Comparison of ENCODE assay signal across 11 cellular contexts in genomic region chr18:49697757-49698595, GRCh38.
A peak's percentile ranks its signal among the peaks of the same experiment; 100 is the strongest.
DNase-seq lines count a peak whose midpoint lies in the region; ATAC-seq and TF ChIP-seq lines count a peak whose summit lies in the region.
"Had no signal": no experiment of that assay in that cellular context is flagged by ENCODE, and none has a peak within 500 bp of the region (broad histone marks: within the 10 kb centered on the region; RNA-seq: fewer than 3 reads in every experiment).

No MANE protein-coding gene starts in this region.

- 46 to 64% (median 62%) methylated on average over 8 of the region's 8 CpGs for WGBS in stomach, 5 donors
- 59 to 69% (median 65%) methylated on average over 7 to 8 of the region's 8 CpGs for WGBS in adrenal gland, 4 donors

- no peaks in the 10 kb centered on the region for H3K9me3 ChIP-seq in left lung
- no peaks in the 10 kb centered on the region for H3K9me3 ChIP-seq in stomach
- H3K9me3 ChIP-seq in adrenal gland (replicated peaks in 1 of 3) = no peaks in the 10 kb centered on the region
- H3K9me3 ChIP-seq: BE2C had no signal

- no peak overlapping the region for H3K27ac Mint-ChIP-seq in activated CD4-positive, alpha-beta T cell treated with anti-CD3 and anti-CD28 coated beads for 36 hours

- no peaks in the 10 kb centered on the region for H3K36me3 Mint-ChIP-seq in activated CD4-positive, alpha-beta T cell treated with anti-CD3 and anti-CD28 coated beads for 36 hours (ENCODE audit: low read depth)

- TF ChIP-seq CTCF in left lung (IDR thresholded peaks at IDR 0.05) = no peak
- TF ChIP-seq CTCF in stomach (IDR thresholded peaks at IDR 0.05) = no peak
- TF ChIP-seq CTCF in adrenal gland (IDR thresholded peaks at IDR 0.05) = no peak

- ATAC-seq in Right ventricle myocardium superior (ENCODE audit: poor library complexity) = peak; percentile 64
- ATAC-seq in left lung = peak; percentile 64
- ATAC-seq in activated CD4-positive, alpha-beta T cell treated with anti-CD3 and anti-CD28 coated beads for 36 hours = no peak

- intact Hi-C loops in Right ventricle myocardium superior (cut with DNase I) = no loop called here
- intact Hi-C loops in cardiac septum (cut with DNase I) = no loop called here
- intact Hi-C loops in left lung (cut with DNase I) = no loop called here
- intact Hi-C loops in activated CD4-positive, alpha-beta T cell treated with anti-CD3 and anti-CD28 coated beads for 36 hours (cut with DNase I, micrococcal nuclease) = no loop called here
- intact Hi-C loops in stomach (cut with DNase I; ENCODE audit: low total_unique reads) = no loop called here
- intact Hi-C loops in adrenal gland (cut with DNase I) = no loop called here

- no peak overlapping the region for H3K27ac ChIP-seq in left lung
- H3K27ac ChIP-seq in stomach = no peak overlapping the region
- H3K27ac ChIP-seq in adrenal gland = no peak overlapping the region

- H3K4me1 ChIP-seq in left lung (no peaks in the 10 kb centered on the region), stomach (peaks cover 0 to 7% (median 2%) of the 10 kb centered on the region in 4 donors), adrenal gland (replicated peaks in 1 of 2) (no peaks in the 10 kb centered on the region)
- H3K4me1 ChIP-seq: BE2C had no signal

- TF ChIP-seq POLR2A in stomach (IDR thresholded peaks at IDR 0.05) = no peak
- TF ChIP-seq POLR2A in adrenal gland (IDR thresholded peaks at IDR 0.05) = no peak

- POLR2A ChIA-PET in activated CD4-positive, alpha-beta T cell treated with anti-CD3 and anti-CD28 coated beads for 36 hours (lab: Charles Lee) = no interaction called here

- no peaks in the 10 kb centered on the region for H3K4me1 Mint-ChIP-seq in activated CD4-positive, alpha-beta T cell treated with anti-CD3 and anti-CD28 coated beads for 36 hours

- H3K4me3 ChIP-seq in left lung = no peak overlapping the region
- H3K4me3 ChIP-seq in stomach = no peak overlapping the region
- H3K4me3 ChIP-seq in adrenal gland = no peak overlapping the region
- H3K4me3 ChIP-seq: skin epidermis had no signal

- DNase-seq in Right ventricle myocardium superior = peak; percentile 55
- DNase-seq in cardiac septum (ENCODE audit: low spot score) = no peak
- DNase-seq in ecto neural progenitor cell (ENCODE audit: low spot score) = peak; percentile 55
- no peak for DNase-seq in left lung
- no peak for DNase-seq in activated CD4-positive, alpha-beta T cell treated with anti-CD3 and anti-CD28 coated beads for 36 hours
- DNase-seq in T-helper 9 cell = no peak
- no peak for DNase-seq in stomach
- no peak for DNase-seq in adrenal gland
- DNase-seq: BE2C, MV-4-11 had no signal

- CTCF ChIA-PET in activated CD4-positive, alpha-beta T cell treated with anti-CD3 and anti-CD28 coated beads for 36 hours (lab: Charles Lee) = no interaction called here

- no peaks in the 10 kb centered on the region for H3K27me3 ChIP-seq in left lung
- H3K27me3 ChIP-seq in stomach = no peaks in the 10 kb centered on the region
- no peaks in the 10 kb centered on the region for H3K27me3 ChIP-seq in adrenal gland
- H3K27me3 ChIP-seq: BE2C had no signal

- no peak for TF ChIP-seq EP300 in stomach (IDR thresholded peaks at IDR 0.05)

- H3K27me3 Mint-ChIP-seq in activated CD4-positive, alpha-beta T cell treated with anti-CD3 and anti-CD28 coated beads for 36 hours = no peaks in the 10 kb centered on the region

- no peak overlapping the region for H3K4me3 Mint-ChIP-seq in activated CD4-positive, alpha-beta T cell treated with anti-CD3 and anti-CD28 coated beads for 36 hours

- H3K9me3 Mint-ChIP-seq in activated CD4-positive, alpha-beta T cell treated with anti-CD3 and anti-CD28 coated beads for 36 hours (ENCODE audit: low read depth) = no peaks in the 10 kb centered on the region

- H3K36me3 ChIP-seq in left lung (no peaks in the 10 kb centered on the region), stomach (no peaks in the 10 kb centered on the region), adrenal gland (replicated peaks in 1 of 2) (no peaks in the 10 kb centered on the region)
- H3K36me3 ChIP-seq: BE2C had no signal

Comparison
In these comparisons a context has a peak if more than half of its experiments do, and no peak if none do; other contexts are left out.
1. DNase-seq: peak in Right ventricle myocardium superior (single experiment) and ecto neural progenitor cell (single experiment); none in cardiac septum (single experiment), left lung (0 of 2), activated CD4-positive, alpha-beta T cell treated with anti-CD3 and anti-CD28 coated beads for 36 hours (single experiment), T-helper 9 cell (single experiment), stomach (single experiment) and adrenal gland (0 of 7).